ENCODE assay signal across 9 cellular contexts in genomic region chr11:124799384-124800225, GRCh38. TPM values are rescaled to one million over a fixed set of nuclear protein-coding genes. Genes with fewer than 3 reads are reported as not detected.
DNase-seq lines count a peak whose midpoint lies in the region; ATAC-seq, FAIRE-seq and TF ChIP-seq lines count a peak whose summit lies in the region.
"Had no signal": no experiment of that assay in that cellular context is flagged by ENCODE, and none has a peak within 500 bp of the region (broad histone marks: within the 10 kb centered on the region; RNA-seq: fewer than 3 reads in every experiment).

No MANE protein-coding gene starts in this region.

- peaks cover 20% of the 10 kb centered on the region for H3K79me2 ChIP-seq in K562 (ENCODE audit: control insufficient read depth, insufficient read depth, low read length)

- TF ChIP-seq CTCF in CD14-positive monocyte (IDR thresholded peaks at IDR 0.05), result no peak
- TF ChIP-seq CTCF in K562 (IDR thresholded peaks at IDR 0.05 in 2 of 3, conservative IDR thresholded peaks at IDR 0.05 in 1 of 3; ENCODE audit: insufficient read depth in 2 of 3, low read depth in 1 of 3, low read length in 3 of 3), result no peak

- H3K4me2 ChIP-seq in K562 (ENCODE audit: insufficient read depth, low read length), result peak overlapping the region; percentile 83

- CTCF ChIA-PET in K562 (lab: Yijun Ruan, JAX; ENCODE audit: low intra/inter-chr PET ratio), result interaction anchor here (0.6 kb wide), 1 partner anchor 156 kb away, joined by 3 read pairs; no protein-coding TSS in a partner anchor

- TF ChIP-seq EP300 in K562 (IDR thresholded peaks at IDR 0.05; ENCODE audit: low read length), result no peak

- peak overlapping the region; percentile 92 to 93 for H3K4me3 Mint-ChIP-seq in CD14-positive monocyte

- H3K27ac Mint-ChIP-seq in CD14-positive monocyte, result peak overlapping the region; percentile 38 to 91 (median 84)

- H3K4me3 ChIP-seq in K562, result peak overlapping the region; percentile 93
- H3K4me3 ChIP-seq in iPS-20b (ENCODE audit: low read length), result peak overlapping the region; percentile 97

- peaks cover 12 to 25% of the 10 kb centered on the region in 2 experiments; a peak in 4 of 5 replicates for H3K4me1 ChIP-seq in K562 (replicated peaks in 1 of 2; ENCODE audit: control insufficient read depth in 2 of 2, insufficient read depth in 2 of 2, low read length in 2 of 2)
- H3K4me1 ChIP-seq in iPS-20b (ENCODE audit: insufficient read depth, low read length), result peaks cover 15% of the 10 kb centered on the region

- H3K27me3 ChIP-seq in K562 (ENCODE audit: control insufficient read depth in 2 of 2, insufficient read depth in 2 of 2, low read length in 2 of 2), result peaks cover 2 to 7% of the 10 kb centered on the region in 2 experiments; a peak in 3 of 5 replicates
- no peaks in the 10 kb centered on the region for H3K27me3 ChIP-seq in iPS-20b (ENCODE audit: insufficient read depth, low read length)

- peaks cover 2 to 9% of the 10 kb centered on the region in 2 donors for H3K36me3 Mint-ChIP-seq in CD14-positive monocyte

- no peak for TF ChIP-seq RAD21 in K562 (CRISPR knock-in tag; conservative IDR thresholded peaks at IDR 0.05 in 1 of 2, IDR thresholded peaks at IDR 0.05 in 1 of 2)

- no peak for TF ChIP-seq POLR2A in K562 (conservative IDR thresholded peaks at IDR 0.05)

- intact Hi-C loops in CD14-positive monocyte (cut with micrococcal nuclease) (loop anchor here (5.0 to 10.0 kb wide), 2 partner anchors 127 to 135 kb away; partner anchors contain the start of genes SIAE (in 1 of the 2) and SPA17 (in 1 of the 2)), K562 (cut with micrococcal nuclease) (loop anchor here (2.0 kb wide), 1 partner anchor 37 kb away; no protein-coding TSS in a partner anchor)

- no TSS peak for BruUV-seq in K562 (replicated peaks; lab: Mats Ljungman, UMichigan)

- peaks cover 26% of the 10 kb centered on the region for H3K4me1 Mint-ChIP-seq in CD14-positive monocyte

- 1% methylated on average over 41 of the region's 81 CpGs for WGBS in K562 (ENCODE audit: insufficient coverage, low coverage, missing lambda C conversion rate)

- POLR2A ChIA-PET in K562 (lab: Yijun Ruan, JAX), result interaction anchor here (0.6 to 1.7 kb wide), 11 partner anchors 9 to 279 kb away, joined by 3 to 6 read pairs (median 4); no protein-coding TSS in a partner anchor

- H3K36me3 ChIP-seq in K562 (ENCODE audit: control insufficient read depth, insufficient read depth, low read length), result no peaks in the 10 kb centered on the region
- no peaks in the 10 kb centered on the region for H3K36me3 ChIP-seq in iPS-20b (ENCODE audit: insufficient read depth, low read depth, low read length)

- ATAC-seq in GM19351 (IDR thresholded peaks at IDR 0.05; ENCODE audit: unreplicated experiment) (peak; percentile 40), HG03457 (IDR thresholded peaks at IDR 0.05; ENCODE audit: unreplicated experiment) (peak; percentile 31), K562 (peak; percentile 76), HG03469 (IDR thresholded peaks at IDR 0.05; ENCODE audit: unreplicated experiment) (no peak)

- no peak for FAIRE-seq in K562 (lab: Jason Lieb, UNC)

- DNase-seq in CD14-positive monocyte (ENCODE audit: low spot score), result no peak
- DNase-seq in T-helper 9 cell, result peak; percentile 39
- DNase-seq in K562 (ENCODE audit: extremely low read depth in 1 of 4, low spot score in 3 of 4), result peak; percentile 39 to 61 (median 54)
- DNase-seq in stimulated activated CD4-positive, alpha-beta T cell treated with anti-CD3 and anti-CD28 coated beads, Interleukin-12 subunit alpha, Interleukin-12 subunit beta, amount 100 ng/mL, for 4 hours, result peak; percentile 34

- H3K27ac ChIP-seq in K562 (ENCODE audit: extremely low read depth, low read depth, low read length) (peak overlapping the region; percentile 64; the same call in 2 of the 3 replicates), iPS-20b (ENCODE audit: low read length) (peak overlapping the region; percentile 78)

- no peaks in the 10 kb centered on the region for H4K20me1 ChIP-seq in K562 (replicated peaks; ENCODE audit: control insufficient read depth, insufficient read depth, low read length)

- H3K9me3 Mint-ChIP-seq in CD14-positive monocyte, result peaks cover 0 to 2% (median 0%) of the 10 kb centered on the region in 7 donors

- in situ Hi-C loops in K562 (cut with MboI), result no loop called here

- no peaks in the 10 kb centered on the region for H3K9me1 ChIP-seq in K562 (ENCODE audit: control insufficient read depth, insufficient read depth, low read length)

- peaks cover 18 to 31% (median 31%) of the 10 kb centered on the region in 3 donors for H3K27me3 Mint-ChIP-seq in CD14-positive monocyte (ENCODE audit: low read depth in 3 of 3)

- H2AFZ ChIP-seq in K562 (ENCODE audit: low read depth, low read length), result peak overlapping the region; percentile 95

- peak overlapping the region; percentile 63 to 94 for H3K9ac ChIP-seq in K562 (ENCODE audit: insufficient read depth in 1 of 2, low read depth in 2 of 2, low read length in 2 of 2)
- H3K9ac ChIP-seq in iPS-20b (ENCODE audit: low read depth, low read length), result peak overlapping the region; percentile 94; the same call in 1 of the 2 replicates

- H3K9me3 ChIP-seq in K562 (replicated peaks; ENCODE audit: control insufficient read depth, insufficient read depth, low read depth, low read length), result no peaks in the 10 kb centered on the region
- no peaks in the 10 kb centered on the region for H3K9me3 ChIP-seq in iPS-20b (ENCODE audit: insufficient read depth, low read depth, low read length)

RNA-seq across cellular contexts. Expression of gene MSANTD2, which starts 0.6 kb away (rescaled TPM):
- polyA plus RNA-seq in CD14-positive monocyte (1 to 10 TPM; 1.2 to 1.8 TPM), K562 (2011; rRNA removed) (2.9 and 4.2 TPM in 2 replicates), K562 (2014; fragmentation: Illumina TruSeq; extraction: Trizol) (4.8 and 7.3 TPM in 2 replicates), K562 (2014; fragmentation: Nextera tagmentation; extraction: Ambion mirVana) (1 to 10 TPM; 1.3 to 1.6 TPM), K562 (2014; rRNA removed) (5.3 and 9.9 TPM in 2 replicates)
- total RNA-seq in K562 (2011; cell fraction: chromatin; rRNA removed; ENCODE audit: low replicate concordance), result 3.6 and 10.0 TPM in 2 replicates
- 3.0 and 3.8 TPM in 2 replicates for total RNA-seq in K562 (2011; cell fraction: nucleolus; rRNA removed)
- 4.5 and 7.6 TPM in 2 replicates for total RNA-seq in K562 (2011; cell fraction: nucleoplasm; rRNA removed)
- total RNA-seq in K562 (2014; rRNA removed) (5.7 and 6.5 TPM in 2 replicates), K562 (2014; rRNA removed; fragmentation: Illumina TruSeq; extraction: Trizol) (4.5 and 5.1 TPM in 2 replicates), K562 (2015; rRNA removed; fragmentation: Illumina TruSeq; extraction: Trizol) (7.9 and 8.4 TPM in 2 replicates), K562 (2021) (5.1 and 5.3 TPM in 2 replicates)
- polyA plus RNA-seq in K562 (2011; cell fraction: cytosol; rRNA removed), result 1.5 and 1.6 TPM in 2 replicates
- polyA plus RNA-seq in K562 (2011; cell fraction: nucleus; rRNA removed), result 6.3 and 11.1 TPM in 2 replicates
- polyA plus RNA-seq in K562 (2012), result 3.1 and 4.7 TPM in 2 replicates
- polyA minus RNA-seq in K562 (2011; rRNA and poly(A)+ RNA removed), result 1.2 and 1.9 TPM in 2 replicates
- polyA minus RNA-seq in K562 (2011; cell fraction: cytosol; rRNA and poly(A)+ RNA removed), result 0.38 and 1.0 TPM in 2 replicates
- 3.8 and 5.9 TPM in 2 replicates for polyA minus RNA-seq in K562 (2011; cell fraction: nucleus; rRNA and poly(A)+ RNA removed)

RNA-seq across cellular contexts. Expression of gene ESAM, which starts 37.5 kb away (rescaled TPM):
- polyA plus RNA-seq in CD14-positive monocyte, result under 1 TPM; 0.18 to 0.74 TPM
- 0.74 and 2.0 TPM in 2 replicates for total RNA-seq in K562 (2011; cell fraction: chromatin; rRNA removed; ENCODE audit: low replicate concordance)
- total RNA-seq in K562 (2011; cell fraction: nucleolus; rRNA removed), result 1.6 and 1.8 TPM in 2 replicates
- total RNA-seq in K562 (2011; cell fraction: nucleoplasm; rRNA removed), result 1.2 and 2.9 TPM in 2 replicates
- total RNA-seq in K562 (2014; rRNA removed), result 0.14 and 0.29 TPM in 2 replicates
- total RNA-seq in K562 (2014; rRNA removed; fragmentation: Illumina TruSeq; extraction: Trizol), result 0.18 and 0.22 TPM in 2 replicates
- 0.15 and 0.22 TPM in 2 replicates for total RNA-seq in K562 (2015; rRNA removed; fragmentation: Illumina TruSeq; extraction: Trizol)
- total RNA-seq in K562 (2021), result 0.36 and 0.91 TPM in 2 replicates
- polyA plus RNA-seq in K562 (2011; rRNA removed), result 0.47 and 1.1 TPM in 2 replicates
- polyA plus RNA-seq in K562 (2011; cell fraction: cytosol; rRNA removed), result 0.31 and 1.9 TPM in 2 replicates
- 1.1 and 4.0 TPM in 2 replicates for polyA plus RNA-seq in K562 (2011; cell fraction: nucleus; rRNA removed)
- 0.70 and 2.0 TPM in 2 replicates for polyA plus RNA-seq in K562 (2012)
- polyA plus RNA-seq in K562 (2014; fragmentation: Illumina TruSeq; extraction: Trizol), result 0.65 and 0.90 TPM in 2 replicates
- polyA plus RNA-seq in K562 (2014; fragmentation: Nextera tagmentation; extraction: Ambion mirVana), result under 1 TPM; 0.06 to 0.08 TPM
- 0.22 and 1.5 TPM in 2 replicates for polyA plus RNA-seq in K562 (2014; rRNA removed)
- polyA minus RNA-seq in K562 (2011; rRNA and poly(A)+ RNA removed), result 0.24 and 0.60 TPM in 2 replicates
- polyA minus RNA-seq in K562 (2011; cell fraction: cytosol; rRNA and poly(A)+ RNA removed), result 0.57 and 1.3 TPM in 2 replicates
- polyA minus RNA-seq in K562 (2011; cell fraction: nucleus; rRNA and poly(A)+ RNA removed), result 0.44 and 0.54 TPM in 2 replicates

RNA-seq across cellular contexts. Expression of gene VSIG2, which starts 47.5 kb away (rescaled TPM):
- polyA plus RNA-seq in CD14-positive monocyte (not detected), K562 (2011; rRNA removed) (not detected in 2 replicates), K562 (2014; fragmentation: Illumina TruSeq; extraction: Trizol) (not detected in 2 replicates), K562 (2014; fragmentation: Nextera tagmentation; extraction: Ambion mirVana) (not detected), K562 (2014; rRNA removed) (not detected in 2 replicates)
- total RNA-seq in K562 (2011; cell fraction: chromatin; rRNA removed; ENCODE audit: low replicate concordance), result not detected in 2 replicates
- not detected in 2 replicates for total RNA-seq in K562 (2011; cell fraction: nucleolus; rRNA removed)
- not detected in 2 replicates for total RNA-seq in K562 (2011; cell fraction: nucleoplasm; rRNA removed)
- total RNA-seq in K562 (2014; rRNA removed) (not detected in 2 replicates), K562 (2014; rRNA removed; fragmentation: Illumina TruSeq; extraction: Trizol) (not detected in 2 replicates), K562 (2015; rRNA removed; fragmentation: Illumina TruSeq; extraction: Trizol) (not detected in 2 replicates), K562 (2021) (not detected in 2 replicates)
- polyA plus RNA-seq in K562 (2011; cell fraction: cytosol; rRNA removed), result 0.06 TPM in 1 of 2 replicates, not detected in the other
- polyA plus RNA-seq in K562 (2011; cell fraction: nucleus; rRNA removed), result not detected in 2 replicates
- polyA plus RNA-seq in K562 (2012), result 0.11 and 0.17 TPM in 2 replicates
- not detected in 2 replicates for polyA minus RNA-seq in K562 (2011; rRNA and poly(A)+ RNA removed)
- not detected in 2 replicates for polyA minus RNA-seq in K562 (2011; cell fraction: cytosol; rRNA and poly(A)+ RNA removed)
- not detected in 2 replicates for polyA minus RNA-seq in K562 (2011; cell fraction: nucleus; rRNA and poly(A)+ RNA removed)
- total RNA-seq: T-helper 1 cell treated with Interleukin-12 subunit alpha and Interleukin-12 subunit beta and Interleukin-4 antibody, amounts not matched to agents 30 ng/mL and 1 ng/mL, for 36 hours had no signal

RNA-seq across cellular contexts. Expression of gene NRGN, which starts 59.9 kb away (rescaled TPM):
- polyA plus RNA-seq in CD14-positive monocyte (10 to 100 TPM; 17.2 to 19.2 TPM), K562 (2011; rRNA removed) (3.4 and 4.1 TPM in 2 replicates), K562 (2014; fragmentation: Illumina TruSeq; extraction: Trizol) (3.5 and 4.5 TPM in 2 replicates), K562 (2014; fragmentation: Nextera tagmentation; extraction: Ambion mirVana) (not detected), K562 (2014; rRNA removed) (3.2 and 5.7 TPM in 2 replicates)
- total RNA-seq in K562 (2011; cell fraction: chromatin; rRNA removed; ENCODE audit: low replicate concordance), result 2.1 and 5.7 TPM in 2 replicates
- total RNA-seq in K562 (2011; cell fraction: nucleolus; rRNA removed), result 3.7 and 5.8 TPM in 2 replicates
- 3.0 and 5.3 TPM in 2 replicates for total RNA-seq in K562 (2011; cell fraction: nucleoplasm; rRNA removed)
- total RNA-seq in K562 (2014; rRNA removed) (2.0 and 3.8 TPM in 2 replicates), K562 (2014; rRNA removed; fragmentation: Illumina TruSeq; extraction: Trizol) (0.29 and 0.61 TPM in 2 replicates), K562 (2015; rRNA removed; fragmentation: Illumina TruSeq; extraction: Trizol) (0.72 and 1.3 TPM in 2 replicates), K562 (2021) (6.8 and 7.8 TPM in 2 replicates)
- polyA plus RNA-seq in K562 (2011; cell fraction: cytosol; rRNA removed), result 7.0 and 13.8 TPM in 2 replicates
- 13.0 and 27.2 TPM in 2 replicates for polyA plus RNA-seq in K562 (2011; cell fraction: nucleus; rRNA removed)
- polyA plus RNA-seq in K562 (2012), result 7.8 and 11.8 TPM in 2 replicates
- 0.33 and 1.2 TPM in 2 replicates for polyA minus RNA-seq in K562 (2011; rRNA and poly(A)+ RNA removed)
- polyA minus RNA-seq in K562 (2011; cell fraction: cytosol; rRNA and poly(A)+ RNA removed), result 1.4 and 3.2 TPM in 2 replicates
- 2.0 and 5.9 TPM in 2 replicates for polyA minus RNA-seq in K562 (2011; cell fraction: nucleus; rRNA and poly(A)+ RNA removed)
